Comparison of ENCODE assay signal across 22 cellular contexts in the genomic region with DNA sequence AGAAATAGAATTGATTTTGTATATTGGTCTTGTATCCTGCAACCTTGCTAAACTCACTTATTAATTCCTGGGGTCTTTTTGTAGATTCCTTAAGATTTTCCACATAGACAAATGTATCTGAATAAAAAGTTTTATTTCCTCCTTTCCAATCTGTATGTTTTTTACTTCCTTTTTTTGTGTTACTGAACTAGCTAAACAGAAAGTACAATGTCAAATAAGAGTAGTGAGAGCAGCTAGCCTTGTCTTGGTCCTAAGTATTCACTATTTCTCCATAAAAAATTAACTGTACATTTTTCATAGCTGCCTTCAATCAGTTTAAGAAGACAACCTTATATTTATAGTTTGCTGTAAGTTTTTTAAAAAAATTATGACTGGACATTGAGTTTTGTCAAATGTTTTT.
"Had no signal": no experiment of that assay in that cellular context is flagged by ENCODE, and none has a peak within 500 bp of the region (broad histone marks: within the 10 kb centered on the region; RNA-seq: fewer than 3 reads in every experiment).

No MANE protein-coding gene starts in this region.

- DNase-seq: activated CD4-positive, alpha-beta memory T cell treated with anti-CD3 and anti-CD28 coated beads for 36 hours; activated CD4-positive, alpha-beta T cell treated with anti-CD3 and anti-CD28 coated beads for 36 hours; activated naive CD4-positive, alpha-beta T cell; activated naive CD8-positive, alpha-beta T cell treated with anti-CD3 and anti-CD28 coated beads for 36 hours; activated T-cell treated with anti-CD3 and anti-CD28 coated beads, Interleukin-2, amount 50 U/mL, for 1 hour; amygdala; body of pancreas; effector memory CD8-positive, alpha-beta T cell; esophagus squamous epithelium; heart right ventricle; left lung; mammary epithelial cell; naive thymus-derived CD4-positive, alpha-beta T cell; stimulated activated CD4-positive, alpha-beta T cell treated with anti-CD3 and anti-CD28 coated beads, Interleukin-12 subunit alpha, Interleukin-12 subunit beta, amount 100 ng/mL, for 4 hours; stimulated activated CD4-positive, alpha-beta T cell treated with anti-CD3 and anti-CD28 coated beads, Interleukin-1b, Interleukin-23, amount 100 ng/mL, for 48 hours; stimulated activated CD8-positive, alpha-beta memory T cell treated with anti-CD3 and anti-CD28 coated beads, Interleukin-4, amount 100 ng/mL, for 48 hours; stimulated activated naive CD4-positive, alpha-beta T cell; T1000; thyroid gland had no signal

- H3K4me1 ChIP-seq: body of pancreas, esophagus squamous epithelium, heart right ventricle, left lung, neural progenitor cell, thyroid gland had no signal

- H3K4me3 ChIP-seq: body of pancreas, esophagus squamous epithelium, heart right ventricle, left lung, neural progenitor cell, thyroid gland had no signal

- H3K36me3 ChIP-seq: esophagus squamous epithelium, heart right ventricle, left lung, neural progenitor cell, thyroid gland had no signal

- ATAC-seq: activated CD4-positive, alpha-beta T cell treated with anti-CD3 and anti-CD28 coated beads for 36 hours; activated T-helper 17 cell treated with anti-CD3 and anti-CD28 coated beads, Interleukin-2, amount 50 U/mL, for 72 hours; body of pancreas; effector memory CD8-positive, alpha-beta T cell; heart right ventricle; left lung; naive thymus-derived CD4-positive, alpha-beta T cell; WTC11 had no signal

- H3K9me3 ChIP-seq: body of pancreas, esophagus squamous epithelium, thyroid gland had no signal

- H3K27me3 ChIP-seq: body of pancreas, esophagus squamous epithelium, left lung, neural progenitor cell, thyroid gland had no signal

- H3K27ac ChIP-seq: body of pancreas, esophagus squamous epithelium, heart right ventricle, left lung, neural progenitor cell, thyroid gland had no signal
